26 cellular contexts compared by ENCODE assay signal in genomic region chr2:11491348-11491930, GRCh38.
"Had no signal": no experiment of that assay in that cellular context is flagged by ENCODE, and none has a peak within 500 bp of the region (broad histone marks: within the 10 kb centered on the region; RNA-seq: fewer than 3 reads in every experiment).

No MANE protein-coding gene starts in this region.

- H3K27ac ChIP-seq: lower lobe of right lung, sigmoid colon, stomach, suprapubic skin, WERI-Rb-1 had no signal

- FAIRE-seq: astrocyte, endothelial cell of umbilical vein, TTC549 had no signal

- H3K4me2 ChIP-seq: smooth muscle cell had no signal

- H3K4me1 ChIP-seq: lower lobe of right lung, sigmoid colon, stomach had no signal

- H3K27ac Mint-ChIP-seq: activated CD4-positive, alpha-beta T cell treated with anti-CD3 and anti-CD28 coated beads, Interleukin-2, amount 10 ng/mL, durations not matched to agents 7 days and 5 days; activated CD8-positive, alpha-beta T cell treated with anti-CD3 and anti-CD28 coated beads for 36 hours; activated naive CD4-positive, alpha-beta T cell treated with anti-CD3 and anti-CD28 coated beads, Interleukin-2, amount 50 U/mL, for 72 hours; natural killer cell; stimulated activated memory B cell treated with anti-CD40 and anti-IgM and Interleukin-4, amounts not matched to agents 10 μg/mL and 1 μg/mL and 100 μg/mL, for 72 hours; T-cell; T-helper 2 cell treated with Interferon-gamma antibody and Interleukin-4, amounts not matched to agents 5 μg/mL and 100 μg/mL, for 36 hours had no signal

- DNase-seq: activated CD4-positive, alpha-beta T cell treated with anti-CD3 and anti-CD28 coated beads, Interleukin-2, amount 10 ng/mL, durations not matched to agents 7 days and 5 days; activated CD4-positive, CD25-positive, alpha-beta regulatory T cell treated with anti-CD3 and anti-CD28 coated beads, Interleukin-2, amount 50 U/mL, for 72 hours; activated CD8-positive, alpha-beta T cell treated with anti-CD3 and anti-CD28 coated beads for 36 hours; activated gamma-delta T cell treated with Interleukin-2 at 50 U/mL for 16 hours; activated T-cell treated with anti-CD3 and anti-CD28 coated beads, Interleukin-2, amount 50 U/mL, for 1 hour; central memory CD4-positive, alpha-beta T cell; dermis blood vessel endothelial cell; effector CD8-positive, alpha-beta T cell; lower lobe of right lung; midbrain; natural killer cell; posterior cingulate gyrus; sigmoid colon; stimulated activated CD4-positive, alpha-beta T cell treated with anti-CD3 and anti-CD28 coated beads, Interleukin-15, amount 100 ng/mL, for 24 hours; stomach; T-cell; WERI-Rb-1 had no signal

- H3K4me3 ChIP-seq: lower lobe of right lung, sigmoid colon, smooth muscle cell, stomach, suprapubic skin, tibial nerve had no signal

- H3K27me3 ChIP-seq: suprapubic skin, tibial nerve had no signal

- H3K36me3 ChIP-seq: lower lobe of right lung, sigmoid colon, stomach, suprapubic skin, tibial nerve, WERI-Rb-1 had no signal

- H3K36me3 Mint-ChIP-seq: activated naive CD4-positive, alpha-beta T cell treated with anti-CD3 and anti-CD28 coated beads, Interleukin-2, amount 50 U/mL, for 72 hours; natural killer cell; stimulated activated memory B cell treated with anti-CD40 and anti-IgM and Interleukin-4, amounts not matched to agents 10 μg/mL and 1 μg/mL and 100 μg/mL, for 72 hours; T-cell had no signal

- H3K9me3 ChIP-seq: lower lobe of right lung, sigmoid colon, stomach, suprapubic skin, tibial nerve had no signal

- H3K9me3 Mint-ChIP-seq: activated CD4-positive, alpha-beta T cell treated with anti-CD3 and anti-CD28 coated beads, Interleukin-2, amount 10 ng/mL, durations not matched to agents 7 days and 5 days; activated CD8-positive, alpha-beta T cell treated with anti-CD3 and anti-CD28 coated beads for 36 hours; activated naive CD4-positive, alpha-beta T cell treated with anti-CD3 and anti-CD28 coated beads, Interleukin-2, amount 50 U/mL, for 72 hours; natural killer cell; T-helper 2 cell treated with Interferon-gamma antibody and Interleukin-4, amounts not matched to agents 5 μg/mL and 100 μg/mL, for 36 hours had no signal

- H3K4me1 Mint-ChIP-seq: activated CD4-positive, alpha-beta T cell treated with anti-CD3 and anti-CD28 coated beads, Interleukin-2, amount 10 ng/mL, durations not matched to agents 7 days and 5 days; natural killer cell; stimulated activated memory B cell treated with anti-CD40 and anti-IgM and Interleukin-4, amounts not matched to agents 10 μg/mL and 1 μg/mL and 100 μg/mL, for 72 hours; T-cell had no signal

- H3K4me3 Mint-ChIP-seq: activated CD4-positive, alpha-beta T cell treated with anti-CD3 and anti-CD28 coated beads, Interleukin-2, amount 10 ng/mL, durations not matched to agents 7 days and 5 days; activated CD8-positive, alpha-beta T cell treated with anti-CD3 and anti-CD28 coated beads for 36 hours; natural killer cell; stimulated activated memory B cell treated with anti-CD40 and anti-IgM and Interleukin-4, amounts not matched to agents 10 μg/mL and 1 μg/mL and 100 μg/mL, for 72 hours; T-cell; T-helper 2 cell treated with Interferon-gamma antibody and Interleukin-4, amounts not matched to agents 5 μg/mL and 100 μg/mL, for 36 hours had no signal
